Comparison of ENCODE assay signal across 22 cellular contexts in genomic region chr18:74488864-74489263, GRCh38. TPM values are rescaled to one million over a fixed set of nuclear protein-coding genes. Genes with fewer than 3 reads are reported as not detected.
"Had no signal": no experiment of that assay in that cellular context is flagged by ENCODE, and none has a peak within 500 bp of the region (broad histone marks: within the 10 kb centered on the region; RNA-seq: fewer than 3 reads in every experiment).

No MANE protein-coding gene starts in this region.

- DNase-seq: activated CD4-positive, alpha-beta memory T cell treated with anti-CD3 and anti-CD28 coated beads for 36 hours; activated CD4-positive, alpha-beta T cell treated with anti-CD3 and anti-CD28 coated beads, Interleukin-2, amount 10 ng/mL, durations not matched to agents 7 days and 5 days; activated CD4-positive, CD25-positive, alpha-beta regulatory T cell; activated CD8-positive, alpha-beta memory T cell treated with anti-CD3 and anti-CD28 coated beads for 24 hours; activated naive CD8-positive, alpha-beta T cell treated with anti-CD3 and anti-CD28 coated beads, Interleukin-2, amount 50 U/mL, for 24 hours; activated T-cell treated with anti-CD3 and anti-CD28 coated beads, Interleukin-2, amount 50 U/mL, for 72 hours; amniotic stem cell; Kasumi-1; NCI-H1048; NCI-H146; NCI-H187 treated with DMSO at 0.1 percent for 48 hours; NCI-H2081 treated with DMSO at 0.1 percent for 48 hours; NCI-H446; SIG-M5 had no signal

- H3K9me3 ChIP-seq: ascending aorta had no signal

- H3K36me3 ChIP-seq: ascending aorta had no signal

- H3K9me3 Mint-ChIP-seq: activated CD4-positive, alpha-beta memory T cell treated with anti-CD3 and anti-CD28 coated beads for 36 hours; activated CD4-positive, alpha-beta T cell treated with anti-CD3 and anti-CD28 coated beads, Interleukin-2, amount 10 ng/mL, durations not matched to agents 7 days and 5 days; activated naive CD4-positive, alpha-beta T cell treated with anti-CD3 and anti-CD28 coated beads, Interleukin-2, amount 50 U/mL, for 72 hours; activated naive CD8-positive, alpha-beta T cell treated with anti-CD3 and anti-CD28 coated beads, Interleukin-2, amount 50 U/mL, for 24 hours; activated T-cell treated with anti-CD3 and anti-CD28 coated beads, Interleukin-2, amount 50 U/mL, for 72 hours; central memory CD8-positive, alpha-beta T cell had no signal

- H3K36me3 Mint-ChIP-seq: activated CD4-positive, alpha-beta memory T cell treated with anti-CD3 and anti-CD28 coated beads for 36 hours; activated naive CD4-positive, alpha-beta T cell treated with anti-CD3 and anti-CD28 coated beads, Interleukin-2, amount 50 U/mL, for 72 hours; brain had no signal

- ATAC-seq: activated naive CD4-positive, alpha-beta T cell treated with anti-CD3 and anti-CD28 coated beads, Interleukin-2, amount 50 U/mL, for 72 hours; activated naive CD8-positive, alpha-beta T cell treated with anti-CD3 and anti-CD28 coated beads, Interleukin-2, amount 50 U/mL, for 24 hours; activated T-cell treated with anti-CD3 and anti-CD28 coated beads, Interleukin-2, amount 50 U/mL, for 72 hours had no signal

- H3K4me1 ChIP-seq: ascending aorta had no signal

- H3K27ac ChIP-seq: ascending aorta, VCaP had no signal

- H3K27ac Mint-ChIP-seq: activated CD4-positive, alpha-beta memory T cell treated with anti-CD3 and anti-CD28 coated beads for 36 hours; activated CD4-positive, alpha-beta T cell treated with anti-CD3 and anti-CD28 coated beads, Interleukin-2, amount 10 ng/mL, durations not matched to agents 7 days and 5 days; activated naive CD4-positive, alpha-beta T cell treated with anti-CD3 and anti-CD28 coated beads, Interleukin-2, amount 50 U/mL, for 72 hours; activated naive CD8-positive, alpha-beta T cell treated with anti-CD3 and anti-CD28 coated beads, Interleukin-2, amount 50 U/mL, for 24 hours; activated T-cell treated with anti-CD3 and anti-CD28 coated beads, Interleukin-2, amount 50 U/mL, for 72 hours had no signal

- H3K4me3 Mint-ChIP-seq: activated CD4-positive, alpha-beta memory T cell treated with anti-CD3 and anti-CD28 coated beads for 36 hours; activated CD4-positive, alpha-beta T cell treated with anti-CD3 and anti-CD28 coated beads, Interleukin-2, amount 10 ng/mL, durations not matched to agents 7 days and 5 days; activated naive CD8-positive, alpha-beta T cell treated with anti-CD3 and anti-CD28 coated beads, Interleukin-2, amount 50 U/mL, for 24 hours; activated T-cell treated with anti-CD3 and anti-CD28 coated beads, Interleukin-2, amount 50 U/mL, for 72 hours; brain; central memory CD8-positive, alpha-beta T cell had no signal

- H3K27me3 ChIP-seq: ascending aorta had no signal

- H3K4me3 ChIP-seq: ascending aorta had no signal

- H3K27me3 Mint-ChIP-seq: central memory CD8-positive, alpha-beta T cell had no signal

RNA-seq across cellular contexts. Expression of gene DIPK1C, which starts 31.8 kb away (rescaled TPM):
- total RNA-seq: activated CD4-positive, alpha-beta memory T cell treated with anti-CD3 and anti-CD28 coated beads for 36 hours; activated CD4-positive, alpha-beta T cell treated with anti-CD3 and anti-CD28 coated beads, Interleukin-2, amount 10 ng/mL, durations not matched to agents 7 days and 5 days; activated naive CD4-positive, alpha-beta T cell treated with anti-CD3 and anti-CD28 coated beads, Interleukin-2, amount 50 U/mL, for 72 hours; activated T-cell treated with anti-CD3 and anti-CD28 coated beads, Interleukin-2, amount 50 U/mL, for 72 hours; ascending aorta; M059J; RPMI7951; T-helper 2 cell treated with Interferon-gamma antibody and Interleukin-4, amounts not matched to agents 100 ng/mL and 5 ng/mL, for 36 hours had no signal

RNA-seq across cellular contexts. Expression of gene CNDP1, which starts 45.4 kb away (rescaled TPM):
- total RNA-seq: activated CD4-positive, alpha-beta memory T cell treated with anti-CD3 and anti-CD28 coated beads for 36 hours; activated CD4-positive, alpha-beta T cell treated with anti-CD3 and anti-CD28 coated beads, Interleukin-2, amount 10 ng/mL, durations not matched to agents 7 days and 5 days; ascending aorta; M059J; RPMI7951 had no signal
